8 cellular contexts compared by ENCODE assay signal in genomic region chr6:169752074-169752623, GRCh38. TPM values are rescaled to one million over a fixed set of nuclear protein-coding genes. Genes with fewer than 3 reads are reported as not detected.
A peak's percentile ranks its signal among the peaks of the same experiment; 100 is the strongest.
DNase-seq lines count a peak whose midpoint lies in the region; ATAC-seq, FAIRE-seq and TF ChIP-seq lines count a peak whose summit lies in the region.

No MANE protein-coding gene starts in this region.

- H3K14ac ChIP-seq in IMR-90 (replicated peaks; ENCODE audit: low read depth, low read length): peak overlapping the region; percentile 75

- SMC1A ChIA-PET in GM12878 (lab: Charles Lee; ENCODE audit: uncharacterized antibody, unreplicated experiment): interaction anchor here (0.8 to 1.6 kb wide), 6 partner anchors 30 to 709 kb away, joined by 3 to 5 read pairs (median 3); no protein-coding TSS in a partner anchor

- in situ Hi-C loops in IMR-90 (cut with MboI; ENCODE audit: low sequenced_read_pairs): no loop called here
- in situ Hi-C loops in GM12878 (cut with MboI): loop anchor here (5.0 kb wide), 1 partner anchor 800 kb away; the partner anchor contains the start of genes PSMB1 and TBP

- H2BK5ac ChIP-seq in IMR-90 (ENCODE audit: low read depth, low read length, poor library complexity, severe bottlenecking): peak overlapping the region; percentile 90

- peak overlapping the region; percentile 42; the same call in 1 of the 2 replicates for H2AK5ac ChIP-seq in IMR-90 (ENCODE audit: low read depth, low read length)

- H4K91ac ChIP-seq in IMR-90 (ENCODE audit: insufficient read depth, low read depth, low read length): peak overlapping the region; percentile 49

- H4K5ac ChIP-seq in IMR-90 (ENCODE audit: low read depth, low read length): peak overlapping the region; percentile 66

- CTCF ChIA-PET in IMR-90 (lab: Yijun Ruan, JAX) (interaction anchor here (0.8 to 0.9 kb wide), 2 partner anchors 11 to 32 kb away, joined by 3 read pairs; no protein-coding TSS in a partner anchor), GM12878 (lab: Yijun Ruan, JAX) (no interaction called here)

- peak overlapping the region; percentile 89 for H2AK9ac ChIP-seq in IMR-90 (replicated peaks; ENCODE audit: low read depth, low read length, poor library complexity)

- peak overlapping the region; percentile 69 to 94 for H3K4me3 ChIP-seq in DND-41 (ENCODE audit: low read depth in 1 of 2, low read length in 2 of 2)
- peak overlapping the region; percentile 89 for H3K4me3 ChIP-seq in IMR-90 (ENCODE audit: insufficient read depth, low read depth, low read length)
- H3K4me3 ChIP-seq in GM12878: peak overlapping the region; percentile 97
- peak overlapping the region; percentile 94 for H3K4me3 ChIP-seq in lower leg skin (ENCODE audit: low read depth, poor library complexity, severe bottlenecking)
- H3K4me3 ChIP-seq in tibial nerve: peak overlapping the region; percentile 57 to 96 (median 90)

- peak overlapping the region; percentile 69 for H3K4me2 ChIP-seq in DND-41 (ENCODE audit: insufficient read depth, low read length)
- H3K4me2 ChIP-seq in IMR-90 (ENCODE audit: low read depth, low read length): peak overlapping the region; percentile 91
- peak overlapping the region; percentile 90 for H3K4me2 ChIP-seq in GM12878 (ENCODE audit: control insufficient read depth, insufficient read depth)

- TF ChIP-seq POLR2A in IMR-90 (IDR thresholded peaks at IDR 0.05; ENCODE audit: low read depth, low read length) (no peak), GM12878 (IDR thresholded peaks at IDR 0.05; ENCODE audit: low read depth, low read length) (no peak), lower leg skin (IDR thresholded peaks at IDR 0.05) (no peak), tibial nerve (IDR thresholded peaks at IDR 0.05) (no peak)

- TF ChIP-seq CTCF in DND-41 (IDR thresholded peaks at IDR 0.05; ENCODE audit: borderline replicate concordance, extremely low read depth, low read length, poor library complexity, severe bottlenecking) (no peak), IMR-90 (conservative IDR thresholded peaks at IDR 0.05; ENCODE audit: low read depth, low read length) (no peak), GM12878 (IDR thresholded peaks at IDR 0.05 in 2 of 3, conservative IDR thresholded peaks at IDR 0.05 in 1 of 3; ENCODE audit: control insufficient read depth in 2 of 3, extremely low read depth in 1 of 3, insufficient read depth in 1 of 3, low read depth in 3 of 3, low read length in 3 of 3) (no peak), lower leg skin (IDR thresholded peaks at IDR 0.05) (no peak), tibial nerve (IDR thresholded peaks at IDR 0.05) (no peak)

- H3K27me3 ChIP-seq in DND-41 (ENCODE audit: insufficient read depth, low read length, poor library complexity) (no peaks in the 10 kb centered on the region), IMR-90 (ENCODE audit: control insufficient read depth, insufficient read depth, low read length) (no peaks in the 10 kb centered on the region), GM12878 (replicated peaks in 1 of 2; ENCODE audit: control insufficient read depth in 2 of 2, insufficient read depth in 2 of 2, low read length in 1 of 2) (no peaks in the 10 kb centered on the region), tibial nerve (no peaks in the 10 kb centered on the region)

- peak overlapping the region; percentile 73 for H3K56ac ChIP-seq in IMR-90 (ENCODE audit: extremely low read depth, insufficient read depth, low read length)

- H2BK15ac ChIP-seq in IMR-90 (ENCODE audit: low read depth, low read length): no peak overlapping the region

- dilution Hi-C loops in IMR-90 (cut with HindIII; ENCODE audit: low sequenced_read_pairs, unreplicated experiment): no loop called here

- H3K9me3 ChIP-seq in DND-41 (ENCODE audit: insufficient read depth, low read length, severe bottlenecking): no peaks in the 10 kb centered on the region
- H3K9me3 ChIP-seq in IMR-90 (ENCODE audit: control insufficient read depth, insufficient read depth, low read length): no peaks in the 10 kb centered on the region
- H3K9me3 ChIP-seq in GM12878 (replicated peaks; ENCODE audit: control insufficient read depth, insufficient read depth, low read length): no peaks in the 10 kb centered on the region
- peaks cover 0 to under 1% (median 0%) of the 10 kb centered on the region in 4 donors for H3K9me3 ChIP-seq in tibial nerve

- H4K8ac ChIP-seq in IMR-90 (ENCODE audit: low read depth in 2 of 2, low read length in 2 of 2): peak overlapping the region; percentile 90 to 98

- peak; percentile 46 for DNase-seq in DND-41
- DNase-seq in IMR-90: no peak
- no peak for DNase-seq in GM12878 (ENCODE audit: low read depth, low spot score)
- no peak for DNase-seq in lower leg skin (ENCODE audit: low spot score in 2 of 2)
- DNase-seq in tibial nerve (ENCODE audit: low spot score in 2 of 2): no peak
- DNase-seq in GM19238 (ENCODE audit: insufficient read length, low spot score): no peak

- H3K18ac ChIP-seq in IMR-90 (ENCODE audit: low read depth, low read length): peak overlapping the region; percentile 19

- 0 out of 2 replicates have a peak, but pooled peaks cover 3% of the 10 kb centered on the region for H3K9me1 ChIP-seq in IMR-90 (ENCODE audit: insufficient read depth, low read length)

- 16% methylated on average over 7 of the region's 19 CpGs; no CpG with 5 or more reads in 1 of the 2 experiments for WGBS in IMR-90 (ENCODE audit: extremely low coverage in 2 of 2, insufficient read length in 1 of 2), 2 experiments
- 7% methylated on average over 19 of the region's 19 CpGs for WGBS in GM12878 (ENCODE audit: insufficient coverage, insufficient replicate concordance, low lambda C conversion rate, missing lambda C conversion rate)
- WGBS in lower leg skin, 2 donors: 6 to 7% methylated on average over 16 to 18 of the region's 19 CpGs
- 2 to 4% methylated on average over 19 of the region's 19 CpGs for WGBS in tibial nerve, 2 donors

- POLR2A ChIA-PET in IMR-90 (lab: Charles Lee; ENCODE audit: unreplicated experiment): interaction anchor here (0.6 kb wide), 1 partner anchor 538 kb away, joined by 3 read pairs; no protein-coding TSS in a partner anchor
- POLR2A ChIA-PET in GM12878 (lab: Charles Lee): interaction anchor here (0.9 to 1.4 kb wide), 3 partner anchors 28 to 804 kb away, joined by 3 to 5 read pairs (median 4); no protein-coding TSS in a partner anchor

- H2BK120ac ChIP-seq in IMR-90 (ENCODE audit: low read depth, low read length): peak overlapping the region; percentile 72

- TF ChIP-seq RAD21 in IMR-90 (IDR thresholded peaks at IDR 0.05; ENCODE audit: low read length) (no peak), GM12878 (IDR thresholded peaks at IDR 0.05; ENCODE audit: insufficient read depth, low read depth, low read length) (no peak)

- H3K27ac ChIP-seq in DND-41 (ENCODE audit: low read length) (peak overlapping the region; percentile 91), IMR-90 (ENCODE audit: insufficient read depth, low read length) (peak overlapping the region; percentile 94), GM12878 (ENCODE audit: control insufficient read depth, insufficient read depth) (peak overlapping the region; percentile 91), tibial nerve (peak overlapping the region; percentile 78 to 99 (median 97))

- H3K23ac ChIP-seq in IMR-90 (ENCODE audit: low read depth, low read length): peak overlapping the region; percentile 69

- H3K79me1 ChIP-seq in IMR-90 (ENCODE audit: low read depth in 1 of 2, low read length in 2 of 2): peaks cover 23 to 29% of the 10 kb centered on the region in 2 experiments

- peak overlapping the region; percentile 99 for H3K9ac ChIP-seq in DND-41 (ENCODE audit: low read depth, low read length)
- H3K9ac ChIP-seq in IMR-90 (ENCODE audit: low read depth, low read length): peak overlapping the region; percentile 92
- peak overlapping the region; percentile 94 for H3K9ac ChIP-seq in GM12878 (ENCODE audit: control insufficient read depth, insufficient read depth, low read length)

- H2AFZ ChIP-seq in DND-41 (ENCODE audit: low read depth, low read length) (peak overlapping the region; percentile 85), IMR-90 (replicated peaks; ENCODE audit: low read length, poor library complexity) (peak overlapping the region; percentile 94), GM12878 (ENCODE audit: control insufficient read depth, low read depth, low read length) (peak overlapping the region; percentile 84)

- ATAC-seq in DND-41 (ENCODE audit: insufficient read depth, low read depth): no peak; the same call in 2 of the 3 replicates
- peak; percentile 50 for ATAC-seq in IMR-90 (ENCODE audit: low read depth)
- peak; percentile 3; the same call in 1 of the 3 replicates for ATAC-seq in GM12878
- ATAC-seq in HG03460 (IDR thresholded peaks at IDR 0.05; ENCODE audit: unreplicated experiment): no peak
- ATAC-seq in HG02763 (IDR thresholded peaks at IDR 0.05; ENCODE audit: unreplicated experiment): no peak

- peaks cover 32% of the 10 kb centered on the region for H3K79me2 ChIP-seq in DND-41 (ENCODE audit: insufficient read depth, low read length)
- H3K79me2 ChIP-seq in GM12878 (ENCODE audit: control insufficient read depth, insufficient read depth, low read length): peaks cover 32% of the 10 kb centered on the region

- TF ChIP-seq EP300 in GM12878 (IDR thresholded peaks at IDR 0.05; ENCODE audit: borderline replicate concordance in 1 of 2, control insufficient read depth in 1 of 2, low read depth in 2 of 2, low read length in 2 of 2) (no peak), tibial nerve (IDR thresholded peaks at IDR 0.05) (no peak)

- H4K20me1 ChIP-seq in DND-41 (ENCODE audit: insufficient read depth, low read length) (no peaks in the 10 kb centered on the region), IMR-90 (ENCODE audit: insufficient read depth, low read length) (no peaks in the 10 kb centered on the region), GM12878 (ENCODE audit: control insufficient read depth, insufficient read depth) (no peaks in the 10 kb centered on the region)

- peaks cover 30% of the 10 kb centered on the region for H3K4me1 ChIP-seq in DND-41 (ENCODE audit: insufficient read depth, low read length)
- peaks cover 4% of the 10 kb centered on the region; the same call in 1 of the 2 replicates for H3K4me1 ChIP-seq in IMR-90 (ENCODE audit: control insufficient read depth, insufficient read depth, low read length)
- H3K4me1 ChIP-seq in GM12878 (ENCODE audit: control insufficient read depth, insufficient read depth, low read length): peaks cover 5% of the 10 kb centered on the region; the same call in 1 of the 2 replicates
- H3K4me1 ChIP-seq in tibial nerve: peaks cover 0 to 32% (median 5%) of the 10 kb centered on the region in 4 donors

- intact Hi-C loops in IMR-90 (cut with micrococcal nuclease) (no loop called here), GM12878 (cut with micrococcal nuclease; ENCODE audit: unreplicated experiment) (no loop called here), lower leg skin (cut with DNase I; ENCODE audit: low total_unique reads) (no loop called here)

- peak overlapping the region; percentile 85 for H3K4ac ChIP-seq in IMR-90 (ENCODE audit: low read depth, low read length)

- RAD21 ChIA-PET in GM12878 (lab: Charles Lee; ENCODE audit: unreplicated experiment): interaction anchor here (1.2 kb wide), 2 partner anchors 51 to 807 kb away, joined by 3 to 4 read pairs; partner anchors contain the start of gene WDR27

- H2BK20ac ChIP-seq in IMR-90 (ENCODE audit: low read depth, low read length): no peak overlapping the region

- peak; percentile 54 for FAIRE-seq in GM12878 (lab: Jason Lieb, UNC)

- H3K36me3 ChIP-seq in DND-41 (ENCODE audit: insufficient read depth, low read length) (peaks cover 18% of the 10 kb centered on the region), IMR-90 (ENCODE audit: control insufficient read depth, insufficient read depth, low read length) (peaks cover 6% of the 10 kb centered on the region), GM12878 (ENCODE audit: control insufficient read depth in 2 of 2, insufficient read depth in 2 of 2, low read length in 1 of 2) (peaks cover 0 to 6% of the 10 kb centered on the region in 2 experiments; a peak in 1 of 4 replicates), tibial nerve (peaks cover 0 to 13% (median 0%) of the 10 kb centered on the region in 3 donors)

- BruUV-seq in IMR-90 (replicated peaks; lab: Mats Ljungman, UMichigan): no TSS peak
- no TSS peak for BruUV-seq in GM12878 (replicated peaks; lab: Mats Ljungman, UMichigan)

RNA-seq across cellular contexts. Expression of gene ERMARD, which starts 0.7 kb away (rescaled TPM):
- total RNA-seq in IMR-90 (2012; rRNA removed) (15.1 and 17.2 TPM in 2 replicates), GM12878 (2014; rRNA removed) (24.4 and 27.2 TPM in 2 replicates), GM12878 (2014; rRNA removed; fragmentation: Illumina TruSeq; extraction: Trizol) (25.3 and 26.3 TPM in 2 replicates), GM12878 (2021) (29.5 and 33.6 TPM in 2 replicates), lower leg skin (10 to 100 TPM; 12.0 to 30.5 (median 25.2) TPM), tibial nerve (10 to 100 TPM; 27.4 to 58.3 (median 41.6) TPM)
- polyA plus RNA-seq in IMR-90 (2012; rRNA removed) (25.4 and 26.1 TPM in 2 replicates), GM12878 (2011; rRNA removed) (42.7 and 48.4 TPM in 2 replicates), GM12878 (2014; fragmentation: Illumina TruSeq; extraction: Trizol) (24.8 and 32.3 TPM in 2 replicates), GM12878 (2014; fragmentation: Nextera tagmentation; extraction: Ambion mirVana) (10 to 100 TPM; 43.7 to 63.3 TPM), GM12878 (2014; rRNA removed) (27.4 and 28.3 TPM in 2 replicates), GM12878 (2016; fragmentation: Nextera tagmentation; extraction: Ambion mirVana) (10 to 100 TPM; 34.6 to 46.1 TPM)
- 16.5 and 18.7 TPM in 2 replicates for polyA plus RNA-seq in IMR-90 (2012; cell fraction: cytosol; rRNA removed)
- polyA plus RNA-seq in IMR-90 (2012; cell fraction: nucleus; rRNA removed; ENCODE audit: low replicate concordance): 146 and 180 TPM in 2 replicates
- total RNA-seq in GM12878 (2013; cell fraction: nucleolus; rRNA removed): 49.0 and 52.7 TPM in 2 replicates
- polyA plus RNA-seq in GM12878 (2011; ENCODE audit: low read depth): 35.0 TPM
- polyA plus RNA-seq in GM12878 (2011; cell fraction: cytosol; rRNA removed): 42.6 and 52.0 TPM in 2 replicates
- polyA plus RNA-seq in GM12878 (2011; cell fraction: nucleus; rRNA removed): 135 and 152 TPM in 2 replicates
- 26.5 and 28.5 TPM in 2 replicates for polyA plus RNA-seq in GM12878 (2012)
- 32.7 and 50.0 TPM in 2 replicates for polyA minus RNA-seq in GM12878 (2011; rRNA and poly(A)+ RNA removed)
- 6.3 and 9.0 TPM in 2 replicates for polyA minus RNA-seq in GM12878 (2011; cell fraction: cytosol; rRNA and poly(A)+ RNA removed)
- polyA minus RNA-seq in GM12878 (2011; cell fraction: nucleus; rRNA and poly(A)+ RNA removed): 17.5 and 25.5 TPM in 2 replicates

RNA-seq across cellular contexts. Expression of gene DYNLT2, which starts 0.8 kb away (rescaled TPM):
- total RNA-seq in IMR-90 (2012; rRNA removed) (0.36 and 1.1 TPM in 2 replicates), GM12878 (2014; rRNA removed) (3.7 and 5.4 TPM in 2 replicates), GM12878 (2014; rRNA removed; fragmentation: Illumina TruSeq; extraction: Trizol) (5.5 TPM in 2 replicates), GM12878 (2021) (2.9 and 3.8 TPM in 2 replicates), lower leg skin (1 to 10 TPM in 2 of 4 donors, under 1 TPM in 2; 0.54 to 4.1 (median 1.1) TPM), tibial nerve (1 to 10 TPM; 2.2 to 8.4 (median 5.4) TPM)
- polyA plus RNA-seq in IMR-90 (2012; rRNA removed) (0.32 and 0.44 TPM in 2 replicates), GM12878 (2011; rRNA removed) (5.3 and 9.2 TPM in 2 replicates), GM12878 (2014; fragmentation: Illumina TruSeq; extraction: Trizol) (5.7 and 8.8 TPM in 2 replicates), GM12878 (2014; fragmentation: Nextera tagmentation; extraction: Ambion mirVana) (1 to 10 TPM; 2.2 to 3.0 TPM), GM12878 (2014; rRNA removed) (5.0 and 5.9 TPM in 2 replicates), GM12878 (2016; fragmentation: Nextera tagmentation; extraction: Ambion mirVana) (1 to 10 TPM; 5.8 to 5.9 TPM)
- polyA plus RNA-seq in IMR-90 (2012; cell fraction: cytosol; rRNA removed): 0.05 TPM in 2 replicates
- polyA plus RNA-seq in IMR-90 (2012; cell fraction: nucleus; rRNA removed; ENCODE audit: low replicate concordance): 0.22 and 1.4 TPM in 2 replicates
- total RNA-seq in GM12878 (2013; cell fraction: nucleolus; rRNA removed): 11.3 and 12.7 TPM in 2 replicates
- 0.77 TPM for polyA plus RNA-seq in GM12878 (2011; ENCODE audit: low read depth)
- 1.7 and 1.8 TPM in 2 replicates for polyA plus RNA-seq in GM12878 (2011; cell fraction: cytosol; rRNA removed)
- polyA plus RNA-seq in GM12878 (2011; cell fraction: nucleus; rRNA removed): 2.2 and 2.3 TPM in 2 replicates
- 1.7 and 3.3 TPM in 2 replicates for polyA plus RNA-seq in GM12878 (2012)
- polyA minus RNA-seq in GM12878 (2011; rRNA and poly(A)+ RNA removed): 0.82 and 1.1 TPM in 2 replicates
- 0.67 and 1.1 TPM in 2 replicates for polyA minus RNA-seq in GM12878 (2011; cell fraction: cytosol; rRNA and poly(A)+ RNA removed)
- 2.7 and 4.6 TPM in 2 replicates for polyA minus RNA-seq in GM12878 (2011; cell fraction: nucleus; rRNA and poly(A)+ RNA removed)

RNA-seq across cellular contexts. Expression of gene PHF10, which starts 27.8 kb away (rescaled TPM):
- 7.3 and 12.2 TPM in 2 replicates for total RNA-seq in IMR-90 (2012; rRNA removed)
- 12.5 and 15.9 TPM in 2 replicates for polyA plus RNA-seq in IMR-90 (2012; rRNA removed)
- 3.2 and 4.7 TPM in 2 replicates for polyA plus RNA-seq in IMR-90 (2012; cell fraction: cytosol; rRNA removed)
- 4.1 and 54.3 TPM in 2 replicates for polyA plus RNA-seq in IMR-90 (2012; cell fraction: nucleus; rRNA removed; ENCODE audit: low replicate concordance)
- 57.5 and 57.7 TPM in 2 replicates for total RNA-seq in GM12878 (2013; cell fraction: nucleolus; rRNA removed)
- total RNA-seq in GM12878 (2014; rRNA removed): 12.4 and 15.3 TPM in 2 replicates
- total RNA-seq in GM12878 (2014; rRNA removed; fragmentation: Illumina TruSeq; extraction: Trizol): 18.6 and 19.7 TPM in 2 replicates
- total RNA-seq in GM12878 (2021): 23.5 and 24.6 TPM in 2 replicates
- 12.1 TPM for polyA plus RNA-seq in GM12878 (2011; ENCODE audit: low read depth)
- polyA plus RNA-seq in GM12878 (2011; rRNA removed): 35.6 and 49.6 TPM in 2 replicates
- polyA plus RNA-seq in GM12878 (2011; cell fraction: cytosol; rRNA removed): 11.2 and 15.3 TPM in 2 replicates
- polyA plus RNA-seq in GM12878 (2011; cell fraction: nucleus; rRNA removed): 36.8 and 37.9 TPM in 2 replicates
- 16.8 and 24.7 TPM in 2 replicates for polyA plus RNA-seq in GM12878 (2012)
- polyA plus RNA-seq in GM12878 (2014; fragmentation: Illumina TruSeq; extraction: Trizol): 33.8 and 44.0 TPM in 2 replicates
- polyA plus RNA-seq in GM12878 (2014; fragmentation: Nextera tagmentation; extraction: Ambion mirVana): 10 to 100 TPM; 11.6 to 13.1 TPM
- 23.8 and 24.5 TPM in 2 replicates for polyA plus RNA-seq in GM12878 (2014; rRNA removed)
- polyA plus RNA-seq in GM12878 (2016; fragmentation: Nextera tagmentation; extraction: Ambion mirVana): 1 to 10 TPM; 3.8 to 7.1 TPM
- 11.0 and 21.1 TPM in 2 replicates for polyA minus RNA-seq in GM12878 (2011; rRNA and poly(A)+ RNA removed)
- polyA minus RNA-seq in GM12878 (2011; cell fraction: cytosol; rRNA and poly(A)+ RNA removed): 7.5 and 9.3 TPM in 2 replicates
- polyA minus RNA-seq in GM12878 (2011; cell fraction: nucleus; rRNA and poly(A)+ RNA removed): 13.7 and 16.4 TPM in 2 replicates
- total RNA-seq in lower leg skin: 10 to 100 TPM; 32.7 to 42.8 (median 37.0) TPM
- 10 to 100 TPM; 48.3 to 54.5 (median 51.4) TPM for total RNA-seq in tibial nerve

RNA-seq across cellular contexts. Expression of gene C6orf120, which starts 50.2 kb away (rescaled TPM):
- total RNA-seq in IMR-90 (2012; rRNA removed) (26.7 and 44.2 TPM in 2 replicates), GM12878 (2014; rRNA removed) (23.9 and 26.2 TPM in 2 replicates), GM12878 (2014; rRNA removed; fragmentation: Illumina TruSeq; extraction: Trizol) (16.9 and 17.4 TPM in 2 replicates), GM12878 (2021) (20.7 and 20.8 TPM in 2 replicates), lower leg skin (10 to 100 TPM; 20.8 to 28.8 (median 25.6) TPM), tibial nerve (10 to 100 TPM; 42.0 to 47.5 (median 45.0) TPM)
- polyA plus RNA-seq in IMR-90 (2012; rRNA removed) (19.7 and 21.4 TPM in 2 replicates), GM12878 (2011; rRNA removed) (14.6 and 19.7 TPM in 2 replicates), GM12878 (2014; fragmentation: Illumina TruSeq; extraction: Trizol) (14.3 and 18.5 TPM in 2 replicates), GM12878 (2014; fragmentation: Nextera tagmentation; extraction: Ambion mirVana) (1 to 10 TPM; 3.6 to 6.2 TPM), GM12878 (2014; rRNA removed) (15.9 and 19.5 TPM in 2 replicates), GM12878 (2016; fragmentation: Nextera tagmentation; extraction: Ambion mirVana) (10 to 100 TPM; 19.9 to 20.8 TPM)
- polyA plus RNA-seq in IMR-90 (2012; cell fraction: cytosol; rRNA removed): 11.0 and 13.3 TPM in 2 replicates
- polyA plus RNA-seq in IMR-90 (2012; cell fraction: nucleus; rRNA removed; ENCODE audit: low replicate concordance): 5.3 and 6.7 TPM in 2 replicates
- 27.1 and 29.1 TPM in 2 replicates for total RNA-seq in GM12878 (2013; cell fraction: nucleolus; rRNA removed)
- polyA plus RNA-seq in GM12878 (2011; ENCODE audit: low read depth): 7.2 TPM
- 8.3 and 10.1 TPM in 2 replicates for polyA plus RNA-seq in GM12878 (2011; cell fraction: cytosol; rRNA removed)
- 12.9 and 14.0 TPM in 2 replicates for polyA plus RNA-seq in GM12878 (2011; cell fraction: nucleus; rRNA removed)
- 10.8 and 12.8 TPM in 2 replicates for polyA plus RNA-seq in GM12878 (2012)
- 7.2 and 8.7 TPM in 2 replicates for polyA minus RNA-seq in GM12878 (2011; rRNA and poly(A)+ RNA removed)
- 5.6 and 6.9 TPM in 2 replicates for polyA minus RNA-seq in GM12878 (2011; cell fraction: cytosol; rRNA and poly(A)+ RNA removed)
- 12.3 and 16.0 TPM in 2 replicates for polyA minus RNA-seq in GM12878 (2011; cell fraction: nucleus; rRNA and poly(A)+ RNA removed)

RNA-seq across cellular contexts. Expression of gene WDR27, which starts 50.3 kb away (rescaled TPM):
- 7.0 and 7.8 TPM in 2 replicates for total RNA-seq in IMR-90 (2012; rRNA removed)
- 18.1 and 18.5 TPM in 2 replicates for polyA plus RNA-seq in IMR-90 (2012; rRNA removed)
- polyA plus RNA-seq in IMR-90 (2012; cell fraction: cytosol; rRNA removed): 6.0 and 7.7 TPM in 2 replicates
- 206 and 209 TPM in 2 replicates for polyA plus RNA-seq in IMR-90 (2012; cell fraction: nucleus; rRNA removed; ENCODE audit: low replicate concordance)
- 205 and 222 TPM in 2 replicates for total RNA-seq in GM12878 (2013; cell fraction: nucleolus; rRNA removed)
- total RNA-seq in GM12878 (2014; rRNA removed): 18.8 and 20.8 TPM in 2 replicates
- total RNA-seq in GM12878 (2014; rRNA removed; fragmentation: Illumina TruSeq; extraction: Trizol): 9.8 and 11.9 TPM in 2 replicates
- 26.4 and 26.6 TPM in 2 replicates for total RNA-seq in GM12878 (2021)
- 10.6 TPM for polyA plus RNA-seq in GM12878 (2011; ENCODE audit: low read depth)
- polyA plus RNA-seq in GM12878 (2011; rRNA removed): 33.2 and 37.5 TPM in 2 replicates
- polyA plus RNA-seq in GM12878 (2011; cell fraction: cytosol; rRNA removed): 18.9 and 22.2 TPM in 2 replicates
- 394 and 455 TPM in 2 replicates for polyA plus RNA-seq in GM12878 (2011; cell fraction: nucleus; rRNA removed)
- polyA plus RNA-seq in GM12878 (2012): 20.4 and 26.3 TPM in 2 replicates
- polyA plus RNA-seq in GM12878 (2014; fragmentation: Illumina TruSeq; extraction: Trizol): 10.0 and 10.2 TPM in 2 replicates
- 1 to 10 TPM; 1.9 to 3.8 TPM for polyA plus RNA-seq in GM12878 (2014; fragmentation: Nextera tagmentation; extraction: Ambion mirVana)
- 31.5 and 33.7 TPM in 2 replicates for polyA plus RNA-seq in GM12878 (2014; rRNA removed)
- polyA plus RNA-seq in GM12878 (2016; fragmentation: Nextera tagmentation; extraction: Ambion mirVana): 10 to 100 TPM; 19.2 to 22.0 TPM
- 15.5 and 16.8 TPM in 2 replicates for polyA minus RNA-seq in GM12878 (2011; rRNA and poly(A)+ RNA removed)
- 5.7 and 7.1 TPM in 2 replicates for polyA minus RNA-seq in GM12878 (2011; cell fraction: cytosol; rRNA and poly(A)+ RNA removed)
- polyA minus RNA-seq in GM12878 (2011; cell fraction: nucleus; rRNA and poly(A)+ RNA removed): 54.3 and 68.3 TPM in 2 replicates
- total RNA-seq in lower leg skin: 10 to 100 TPM; 15.7 to 40.0 (median 19.5) TPM
- total RNA-seq in tibial nerve: 10 to 100 TPM; 33.9 to 57.5 (median 52.5) TPM

Comparison
In these comparisons a context has a peak if more than half of its experiments do, and no peak if none do; other contexts are left out.
1. ATAC-seq: peak in IMR-90 (single experiment) and GM12878 (single experiment); none in DND-41 (single experiment), HG03460 (single experiment) and HG02763 (single experiment).
2. Peak in every context shown above with its lines, with median percentiles within 50 percentile points of each other: H2AFZ ChIP-seq, H3K27ac ChIP-seq, H3K4me2 ChIP-seq, H3K4me3 ChIP-seq and H3K9ac ChIP-seq.